ENCODE assay signal across 8 cellular contexts in genomic region chr16:89971495-89972243, GRCh38. TPM values are rescaled to one million over a fixed set of nuclear protein-coding genes. Genes with fewer than 3 reads are reported as not detected.
DNase-seq lines count a peak whose midpoint lies in the region; ATAC-seq and TF ChIP-seq lines count a peak whose summit lies in the region.

No MANE protein-coding gene starts in this region.

- H3K4me3 ChIP-seq in Karpas-422 (ENCODE audit: low read length) = peak overlapping the region; percentile 100

- H3K4me2 ChIP-seq in Karpas-422 (ENCODE audit: low read depth, low read length, poor library complexity, severe bottlenecking) = peak overlapping the region; percentile 93

- H3K36me3 Mint-ChIP-seq in mesothelial cell of epicardium = peaks cover 17% of the 10 kb centered on the region

- peak; percentile 4 for ATAC-seq in GM19035 (IDR thresholded peaks at IDR 0.05; ENCODE audit: unreplicated experiment)

- peaks cover 12% of the 10 kb centered on the region for H3K9me3 Mint-ChIP-seq in mesothelial cell of epicardium

- peaks cover 45% of the 10 kb centered on the region for H3K79me2 ChIP-seq in Karpas-422 (ENCODE audit: low read length)

- H4K20me1 ChIP-seq in Karpas-422 (ENCODE audit: insufficient read depth, low read depth, low read length) = peaks cover 10% of the 10 kb centered on the region

- peak overlapping the region; percentile 100 for H3K9ac ChIP-seq in Karpas-422 (ENCODE audit: low read length)

- H3K36me3 ChIP-seq in Karpas-422 (ENCODE audit: insufficient read depth, low read length) = peaks cover 14% of the 10 kb centered on the region; the same call in 1 of the 2 replicates

- H3K9me2 ChIP-seq in Karpas-422 (replicated peaks; ENCODE audit: insufficient read depth, low read length) = no peaks in the 10 kb centered on the region

- no peak overlapping the region for H2AFZ ChIP-seq in Karpas-422 (ENCODE audit: low read length)

- peaks cover 11% of the 10 kb centered on the region for H3K4me1 Mint-ChIP-seq in mesothelial cell of epicardium

- H3K27me3 Mint-ChIP-seq in mesothelial cell of epicardium (ENCODE audit: low read depth) = no peaks in the 10 kb centered on the region

- peaks cover 54% of the 10 kb centered on the region for H3K4me1 ChIP-seq in Karpas-422 (ENCODE audit: low read length)

- peak overlapping the region; percentile 39 for H3K27ac Mint-ChIP-seq in mesothelial cell of epicardium

- DNase-seq in Karpas-422 (no peak), caudate nucleus (lab: John Stamatoyannopoulos, UW) (no peak), mesothelial cell of epicardium (ENCODE audit: low spot score in 2 of 2, unreplicated experiment in 2 of 2) (no peak), NCI-H2029 (lab: John Stamatoyannopoulos, UW) (no peak), 8988T (no peak)
- no peak for DNase-seq in NK-92 treated with Interleukin-12 subunit alpha and Interleukin-12 subunit beta, amount 100 ng/mL, for 24 hours (lab: John Stamatoyannopoulos, UW)
- DNase-seq in stimulated activated CD4-positive, alpha-beta T cell treated with anti-CD3 and anti-CD28 coated beads, Interleukin-2, amount 100 ng/mL, for 24 hours = no peak

- H3K27ac ChIP-seq in Karpas-422 (ENCODE audit: low read length) (peak overlapping the region; percentile 85), caudate nucleus (ENCODE audit: low read depth, low read length) (peak overlapping the region; percentile 76)

- no peaks in the 10 kb centered on the region for H3K9me3 ChIP-seq in Karpas-422 (ENCODE audit: low read length)

- H3K27me3 ChIP-seq in Karpas-422 (ENCODE audit: low read length) = no peaks in the 10 kb centered on the region

- TF ChIP-seq CTCF in mesothelial cell of epicardium (IDR thresholded peaks at IDR 0.05; ENCODE audit: unreplicated experiment) = no peak

- peak overlapping the region; percentile 96 for H3K4me3 Mint-ChIP-seq in mesothelial cell of epicardium

RNA-seq across cellular contexts. Expression of gene DEF8, which starts 23.1 kb away (rescaled TPM):
- 125 and 219 TPM in 2 replicates for total RNA-seq in Karpas-422 (2014; rRNA removed; shearing (Covaris generic); ENCODE audit: low replicate concordance)
- total RNA-seq in mesothelial cell of epicardium = 70.9 to 74.2 TPM (median 74.1 TPM) in 3 replicates

RNA-seq across cellular contexts. Expression of gene DBNDD1, which starts 47.6 kb away (rescaled TPM):
- total RNA-seq in Karpas-422 (2014; rRNA removed; shearing (Covaris generic); ENCODE audit: low replicate concordance) = 0.43 TPM in 1 of 2 replicates, not detected in the other
- total RNA-seq in mesothelial cell of epicardium = 10.2 to 11.5 TPM (median 10.7 TPM) in 3 replicates

RNA-seq across cellular contexts. Expression of gene TUBB3, which starts 48.5 kb away (rescaled TPM):
- 210 and 405 TPM in 2 replicates for total RNA-seq in Karpas-422 (2014; rRNA removed; shearing (Covaris generic); ENCODE audit: low replicate concordance)
- 24.5 to 26.4 TPM (median 24.7 TPM) in 3 replicates for total RNA-seq in mesothelial cell of epicardium

RNA-seq across cellular contexts. Expression of gene MC1R, which starts 53.0 kb away (rescaled TPM):
- 3.2 and 4.8 TPM in 2 replicates for total RNA-seq in Karpas-422 (2014; rRNA removed; shearing (Covaris generic); ENCODE audit: low replicate concordance)
- total RNA-seq in mesothelial cell of epicardium = 6.7 to 7.5 TPM (median 7.5 TPM) in 3 replicates
